Comparison of ENCODE assay signal across 8 cellular contexts in genomic region chr12:75511116-75512048, GRCh38. TPM values are rescaled to one million over a fixed set of nuclear protein-coding genes. Genes with fewer than 3 reads are reported as not detected.
A peak's percentile ranks its signal among the peaks of the same experiment; 100 is the strongest.
DNase-seq lines count a peak whose midpoint lies in the region; ATAC-seq and TF ChIP-seq lines count a peak whose summit lies in the region.

Gene KRR1 (minus strand): TSS chr12:75511609. CDS start chr12:75511597, 12 bp downstream.

- H3K4me3 ChIP-seq in heart left ventricle: peak within 1 kb of the TSS; percentile 64 to 95 (median 81)

- 4% methylated on average over 45 to 47 of the region's 47 CpGs for whole genome bisulfite sequencing in heart left ventricle, 4 donors

- H3K4me1 Mint-ChIP-seq in type B pancreatic cell (ENCODE audit: unreplicated experiment): peaks cover 20% of the 10 kb centered on the region

- H3K4me1 ChIP-seq in heart left ventricle: peaks cover 0 to 40% (median 14%) of the 10 kb centered on the region in 12 donors

- ATAC-seq in HG02870 (IDR thresholded peaks at IDR 0.05; ENCODE audit: unreplicated experiment) (peak; percentile 96), heart left ventricle (peak; percentile 99 to 100 (median 100))

- H3K9me3 Mint-ChIP-seq in type B pancreatic cell: no peaks in the 10 kb centered on the region

- no peaks in the 10 kb centered on the region for H3K9me3 ChIP-seq in heart left ventricle

- H3K36me3 ChIP-seq in heart left ventricle: peaks cover 0 to 20% (median 15%) of the 10 kb centered on the region in 9 donors

- DNase-seq in GM13976 (ENCODE audit: low spot score) (peak; percentile 53), NCI-H146 treated with DMSO at 0.1 percent for 48 hours (lab: John Stamatoyannopoulos, UW; ENCODE audit: unreplicated experiment) (peak; percentile 95), amniotic epithelial cell (ENCODE audit: low read depth) (peak; percentile 99), heart left ventricle (peak; percentile 90 to 95 (median 93)), pons (ENCODE audit: low spot score) (peak; percentile 99), type B pancreatic cell (ENCODE audit: extremely low spot score, unreplicated experiment) (peak; percentile 87)

- no peaks in the 10 kb centered on the region for H3K36me3 Mint-ChIP-seq in type B pancreatic cell

- H3K27ac Mint-ChIP-seq in type B pancreatic cell: peak within 1 kb of the TSS; percentile 97

- H3K4me3 Mint-ChIP-seq in type B pancreatic cell: peak within 1 kb of the TSS; percentile 99

- intact Hi-C loops in T-helper 1 cell treated with Interleukin-12 subunit alpha and Interleukin-12 subunit beta and Interleukin-4 antibody, amounts not matched to agents 30 ng/mL and 1 ng/mL, for 36 hours (cut with micrococcal nuclease): loop anchor here (1.0 to 10.0 kb wide), 18 partner anchors 16 to 1553 kb away; partner anchors contain the start of genes ATXN7L3B, BBS10, E2F7 and GLIPR1
- intact Hi-C loops in heart left ventricle (cut with DNase I): loop anchor here in 5 of 10 donors (2.0 to 10.0 kb wide), 5 partner anchors 119 to 836 kb away; partner anchors contain the start of genes BBS10 (in 3 of the 5), GLIPR1L2 (in 2 of the 5) and PHLDA1 (in 2 of the 5)

- TF ChIP-seq POLR2A in heart left ventricle (IDR thresholded peaks at IDR 0.05): peak in 1 of 2 donors; percentile 43

- no peaks in the 10 kb centered on the region for H3K27me3 Mint-ChIP-seq in type B pancreatic cell

- TF ChIP-seq CTCF in GM13976 (IDR thresholded peaks at IDR 0.05; ENCODE audit: borderline replicate concordance, control extremely low read depth, extremely low read depth, insufficient read depth, missing control alignments) (no peak), heart left ventricle (IDR thresholded peaks at IDR 0.05) (peak in 2 of 12 donors; percentile 5 to 6), type B pancreatic cell (conservative IDR thresholded peaks at IDR 0.05) (peak; percentile 33)

- no peaks in the 10 kb centered on the region for H3K27me3 ChIP-seq in heart left ventricle

- in situ Hi-C loops in GM13976 (cut with MboI; ENCODE audit: low sequenced_read_pairs, unreplicated experiment): no loop called here

- H3K27ac ChIP-seq in heart left ventricle: peak within 1 kb of the TSS; percentile 12 to 82 (median 74)

RNA-seq across cellular contexts. Expression of gene KRR1, which starts in this region (rescaled TPM):
- total RNA-seq in T-helper 1 cell treated with Interleukin-12 subunit alpha and Interleukin-12 subunit beta and Interleukin-4 antibody, amounts not matched to agents 30 ng/mL and 1 ng/mL, for 36 hours: 79.4 and 83.2 TPM in 2 replicates
- 10 to 100 TPM; 16.4 to 42.6 (median 31.1) TPM for total RNA-seq in heart left ventricle
- 10 to 100 TPM in 1 of 2 donors, 1 to 10 TPM in 1; 9.3 to 20.9 TPM for polyA plus RNA-seq in heart left ventricle
- total RNA-seq in type B pancreatic cell (ENCODE audit: low replicate concordance): 66.9 and 87.8 TPM in 2 replicates

Comparison
In these comparisons a context has a peak if more than half of its experiments do, and no peak if none do; other contexts are left out.
1. Peak in every context shown above with its lines: DNase-seq, ATAC-seq, H3K4me3 ChIP-seq and H3K27ac ChIP-seq.